In the genomic region with DNA sequence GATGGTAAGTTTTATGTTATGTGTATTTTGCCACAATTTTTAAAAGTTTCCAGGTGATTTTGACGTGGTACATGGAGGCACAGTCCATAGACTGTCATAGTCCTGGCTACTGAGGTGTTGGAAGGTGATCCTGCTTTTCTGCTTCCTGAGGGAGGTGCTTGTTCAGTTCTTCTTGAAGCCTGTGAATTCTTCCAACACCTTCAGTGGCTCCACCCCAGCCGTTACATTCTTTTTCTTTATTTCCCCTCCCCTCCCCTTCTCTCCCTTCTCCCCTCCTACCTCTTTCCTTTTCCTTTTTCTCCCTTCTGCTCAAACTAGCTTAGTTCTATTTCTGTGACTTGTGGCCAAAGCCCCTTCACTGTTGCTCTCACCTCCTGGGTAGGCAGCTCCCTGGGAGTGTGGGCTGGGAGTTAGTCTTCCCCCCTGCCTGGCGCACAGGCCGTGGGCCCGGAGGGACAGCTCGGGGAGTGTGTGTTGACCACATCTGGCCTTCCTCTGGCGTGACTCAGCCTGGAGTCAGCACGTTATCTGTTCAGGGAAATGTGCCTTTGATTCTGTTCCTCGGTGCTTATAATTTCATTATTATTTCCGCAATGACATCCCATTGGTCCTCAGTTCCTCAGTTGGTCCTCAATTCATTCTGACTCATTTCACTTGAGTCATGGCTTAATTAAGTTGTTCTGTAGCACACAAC, we compare ENCODE assay signal across 10 cellular contexts.
DNase-seq lines count a peak whose midpoint lies in the region; ATAC-seq and TF ChIP-seq lines count a peak whose summit lies in the region.
"Had no signal": no experiment of that assay in that cellular context is flagged by ENCODE, and none has a peak within 500 bp of the region (broad histone marks: within the 10 kb centered on the region; RNA-seq: fewer than 3 reads in every experiment).

No MANE protein-coding gene starts in this region.

- H3K4me1 Mint-ChIP-seq in activated naive CD4-positive, alpha-beta T cell treated with anti-CD3 and anti-CD28 coated beads, Interleukin-2, amount 50 U/mL, for 24 hours: no peaks in the 10 kb centered on the region
- no peaks in the 10 kb centered on the region for H3K4me1 Mint-ChIP-seq in activated naive CD4-positive, alpha-beta T cell treated with anti-CD3 and anti-CD28 coated beads, Interleukin-2, amount 10 ng/mL, durations not matched to agents 7 days and 5 days
- no peaks in the 10 kb centered on the region for H3K4me1 Mint-ChIP-seq in T-helper 17 cell

- no peaks in the 10 kb centered on the region for H4K20me1 ChIP-seq in SK-N-SH (ENCODE audit: insufficient read depth)

- no peak overlapping the region for H3K4me3 Mint-ChIP-seq in activated naive CD4-positive, alpha-beta T cell treated with anti-CD3 and anti-CD28 coated beads, Interleukin-2, amount 50 U/mL, for 24 hours
- H3K4me3 Mint-ChIP-seq in activated naive CD4-positive, alpha-beta T cell treated with anti-CD3 and anti-CD28 coated beads, Interleukin-2, amount 10 ng/mL, durations not matched to agents 7 days and 5 days: no peak overlapping the region
- H3K4me3 Mint-ChIP-seq in T-helper 17 cell: no peak overlapping the region
- H3K4me3 Mint-ChIP-seq: activated T-cell treated with anti-CD3 and anti-CD28 coated beads, Interleukin-2, amount 50 U/mL, for 4 hours had no signal

- H3K9ac ChIP-seq in SK-N-SH: no peak overlapping the region

- peaks cover 3% of the 10 kb centered on the region for H3F3A ChIP-seq in SK-N-SH (replicated peaks; ENCODE audit: insufficient read depth)

- no peak for DNase-seq in activated naive CD4-positive, alpha-beta T cell treated with anti-CD3 and anti-CD28 coated beads, Interleukin-2, amount 10 ng/mL, durations not matched to agents 7 days and 5 days
- DNase-seq in SK-N-SH: peak; percentile 34
- DNase-seq in fibroblast of pulmonary artery (ENCODE audit: low read depth): peak; percentile 96
- no peak for DNase-seq in thoracic aorta (ENCODE audit: low spot score)
- no peak for DNase-seq in NCI-H524 treated with DMSO at 0.1 percent for 48 hours (lab: John Stamatoyannopoulos, UW)
- DNase-seq in NCI-H146 (lab: John Stamatoyannopoulos, UW): no peak
- DNase-seq in T-helper 17 cell: no peak
- DNase-seq: activated T-cell treated with anti-CD3 and anti-CD28 coated beads, Interleukin-2, amount 50 U/mL, for 4 hours had no signal

- peak overlapping the region; percentile 52; the same call in 1 of the 2 replicates for H3K4me2 ChIP-seq in SK-N-SH

- H3K4me1 ChIP-seq in SK-N-SH (ENCODE audit: control insufficient read depth in 1 of 2, insufficient read depth in 2 of 2, low read depth in 1 of 2, low read length in 1 of 2) (peaks cover 0 to 6% of the 10 kb centered on the region in 2 experiments; a peak in 1 of 4 replicates), thoracic aorta (ENCODE audit: control insufficient read depth in 1 of 2, low read depth in 2 of 2) (no peaks in the 10 kb centered on the region)

- H3K27ac Mint-ChIP-seq in activated naive CD4-positive, alpha-beta T cell treated with anti-CD3 and anti-CD28 coated beads, Interleukin-2, amount 50 U/mL, for 24 hours: peak overlapping the region; percentile 30
- no peak overlapping the region for H3K27ac Mint-ChIP-seq in activated naive CD4-positive, alpha-beta T cell treated with anti-CD3 and anti-CD28 coated beads, Interleukin-2, amount 10 ng/mL, durations not matched to agents 7 days and 5 days
- H3K27ac Mint-ChIP-seq in T-helper 17 cell: no peak overlapping the region

- no peak overlapping the region for H2AFZ ChIP-seq in SK-N-SH (ENCODE audit: low read depth)

- WGBS in SK-N-SH (ENCODE audit: low lambda C conversion rate): 2% methylated on average over 10 of the region's 10 CpGs

- H3K36me3 Mint-ChIP-seq in activated naive CD4-positive, alpha-beta T cell treated with anti-CD3 and anti-CD28 coated beads, Interleukin-2, amount 50 U/mL, for 24 hours: no peaks in the 10 kb centered on the region
- no peaks in the 10 kb centered on the region for H3K36me3 Mint-ChIP-seq in activated naive CD4-positive, alpha-beta T cell treated with anti-CD3 and anti-CD28 coated beads, Interleukin-2, amount 10 ng/mL, durations not matched to agents 7 days and 5 days
- H3K36me3 Mint-ChIP-seq in T-helper 17 cell (ENCODE audit: low read depth): no peaks in the 10 kb centered on the region

- no peaks in the 10 kb centered on the region for H3K9me3 Mint-ChIP-seq in activated naive CD4-positive, alpha-beta T cell treated with anti-CD3 and anti-CD28 coated beads, Interleukin-2, amount 50 U/mL, for 24 hours
- peaks cover 7% of the 10 kb centered on the region for H3K9me3 Mint-ChIP-seq in activated naive CD4-positive, alpha-beta T cell treated with anti-CD3 and anti-CD28 coated beads, Interleukin-2, amount 10 ng/mL, durations not matched to agents 7 days and 5 days
- H3K9me3 Mint-ChIP-seq: activated T-cell treated with anti-CD3 and anti-CD28 coated beads, Interleukin-2, amount 50 U/mL, for 4 hours had no signal

- no peaks in the 10 kb centered on the region for H3K36me3 ChIP-seq in SK-N-SH (replicated peaks in 1 of 2; ENCODE audit: control insufficient read depth in 1 of 2, insufficient read depth in 2 of 2, low read length in 1 of 2)
- no peaks in the 10 kb centered on the region for H3K36me3 ChIP-seq in thoracic aorta

- no peak for TF ChIP-seq CTCF in SK-N-SH (IDR thresholded peaks at IDR 0.05)
- no peak for TF ChIP-seq CTCF in fibroblast of pulmonary artery (IDR thresholded peaks at IDR 0.05; ENCODE audit: low read length, missing control alignments)
- TF ChIP-seq CTCF in thoracic aorta (IDR thresholded peaks at IDR 0.05): no peak

- TF ChIP-seq RAD21 in SK-N-SH (IDR thresholded peaks at IDR 0.05; ENCODE audit: low read length): no peak

- CTCF ChIA-PET in activated naive CD4-positive, alpha-beta T cell treated with anti-CD3 and anti-CD28 coated beads, Interleukin-2, amount 10 ng/mL, durations not matched to agents 7 days and 5 days (lab: Charles Lee): no interaction called here
- CTCF ChIA-PET in SK-N-SH (lab: Yijun Ruan, JAX): interaction anchor here (0.6 kb wide), 1 partner anchor 141 kb away, joined by 3 read pairs; no protein-coding TSS in a partner anchor

- no peaks in the 10 kb centered on the region for H3K79me2 ChIP-seq in SK-N-SH (ENCODE audit: insufficient read depth)

- TF ChIP-seq EP300 in SK-N-SH (IDR thresholded peaks at IDR 0.05; ENCODE audit: borderline replicate concordance in 1 of 2, low read depth in 1 of 2, low read length in 1 of 2): peak in 1 of 2 experiments; percentile 35; a peak in 1 of 4 replicates

- POLR2A ChIA-PET in SK-N-SH (lab: Yijun Ruan, JAX): no interaction called here

- H3K4me3 ChIP-seq in SK-N-SH (ENCODE audit: low read depth in 2 of 2, low read length in 1 of 2): no peak overlapping the region
- no peak overlapping the region for H3K4me3 ChIP-seq in fibroblast of pulmonary artery (replicated peaks; ENCODE audit: low read depth, low read length)
- no peak overlapping the region for H3K4me3 ChIP-seq in thoracic aorta

- H3K27ac ChIP-seq in SK-N-SH (ENCODE audit: low read depth in 2 of 2, low read length in 1 of 2): no peak overlapping the region
- no peak overlapping the region for H3K27ac ChIP-seq in thoracic aorta
- H3K27ac ChIP-seq: 22Rv1 had no signal

- ATAC-seq in thoracic aorta (ENCODE audit: insufficient number of reproducible peaks, low FRiP score, low read depth) (peak; percentile 60), T-helper 17 cell (no peak)
- ATAC-seq: activated T-cell treated with anti-CD3 and anti-CD28 coated beads, Interleukin-2, amount 50 U/mL, for 4 hours had no signal

- no peaks in the 10 kb centered on the region for H3K9me2 ChIP-seq in SK-N-SH

- peaks cover 7% of the 10 kb centered on the region for H3K27me3 Mint-ChIP-seq in activated naive CD4-positive, alpha-beta T cell treated with anti-CD3 and anti-CD28 coated beads, Interleukin-2, amount 50 U/mL, for 24 hours
- peaks cover 4% of the 10 kb centered on the region for H3K27me3 Mint-ChIP-seq in activated naive CD4-positive, alpha-beta T cell treated with anti-CD3 and anti-CD28 coated beads, Interleukin-2, amount 10 ng/mL, durations not matched to agents 7 days and 5 days
- H3K27me3 Mint-ChIP-seq in T-helper 17 cell: peaks cover 28% of the 10 kb centered on the region

- H3K9me3 ChIP-seq in SK-N-SH (no peaks in the 10 kb centered on the region), thoracic aorta (no peaks in the 10 kb centered on the region), T-helper 17 cell (ENCODE audit: control insufficient read depth, low read length, poor library complexity, severe bottlenecking) (no peaks in the 10 kb centered on the region)

- no peaks in the 10 kb centered on the region for H3K27me3 ChIP-seq in SK-N-SH (ENCODE audit: insufficient read depth)
- no peaks in the 10 kb centered on the region for H3K27me3 ChIP-seq in thoracic aorta (replicated peaks; ENCODE audit: insufficient read depth)

TF ChIP-seq in SK-N-SH, 30 proteins besides CTCF, POLR2A, EP300 and RAD21:
- TF ChIP-seq MEF2A (IDR thresholded peaks at IDR 0.05; ENCODE audit: borderline replicate concordance, low read depth): no peak
- peak; percentile 15; the same call in 1 of the 2 replicates for TF ChIP-seq JUND (IDR thresholded peaks at IDR 0.05)
- peak; percentile 58 for TF ChIP-seq TCF12 (IDR thresholded peaks at IDR 0.05)
- peak; percentile 25; the same call in 1 of the 2 replicates for TF ChIP-seq FOSL2 (IDR thresholded peaks at IDR 0.05; ENCODE audit: borderline replicate concordance, low read depth)

Comparison
In these comparisons a context has a peak if more than half of its experiments do, and no peak if none do; other contexts are left out.
1. DNase-seq: peak in SK-N-SH (single experiment) and fibroblast of pulmonary artery (single experiment); none in activated naive CD4-positive, alpha-beta T cell treated with anti-CD3 and anti-CD28 coated beads, Interleukin-2, amount 10 ng/mL, durations not matched to agents 7 days and 5 days (single experiment), thoracic aorta (single experiment), NCI-H524 treated with DMSO at 0.1 percent for 48 hours (single experiment), NCI-H146 (single experiment) and T-helper 17 cell (0 of 3).